Comparison of ENCODE assay signal across 10 cellular contexts in genomic region chr6:27138398-27138797, GRCh38.
A peak's percentile ranks its signal among the peaks of the same experiment; 100 is the strongest.
DNase-seq lines count a peak whose midpoint lies in the region; ATAC-seq and TF ChIP-seq lines count a peak whose summit lies in the region.
"Had no signal": no experiment of that assay in that cellular context is flagged by ENCODE, and none has a peak within 500 bp of the region (broad histone marks: within the 10 kb centered on the region; RNA-seq: fewer than 3 reads in every experiment).

No MANE protein-coding gene starts in this region.

- DNase-seq in MM.1S (no peak), colonic mucosa (no peak), neural progenitor cell (ENCODE audit: low spot score) (no peak), cerebellum (ENCODE audit: low spot score) (no peak), SW 1271 (lab: John Stamatoyannopoulos, UW) (no peak)
- DNase-seq: amniotic stem cell, NCI-H524 treated with DMSO at 0.1 percent for 48 hours had no signal

- TF ChIP-seq CTCF in MM.1S (IDR thresholded peaks at IDR 0.05; ENCODE audit: low read length) (no peak), colonic mucosa (IDR thresholded peaks at IDR 0.05) (no peak), neural progenitor cell (IDR thresholded peaks at IDR 0.05) (no peak)

- no peaks in the 10 kb centered on the region for H3K9me3 Mint-ChIP-seq in neural progenitor cell

- peak overlapping the region; percentile 99 for H3K27ac Mint-ChIP-seq in neural progenitor cell

- H3K4me1 ChIP-seq in ES-I3 (ENCODE audit: insufficient read depth, low read length) (peaks cover 21% of the 10 kb centered on the region), MM.1S (ENCODE audit: low read length) (peaks cover 13% of the 10 kb centered on the region; the same call in 1 of the 2 replicates), colonic mucosa (no peaks in the 10 kb centered on the region), neural progenitor cell (peaks cover 42% of the 10 kb centered on the region)

- no peak for ATAC-seq in HG02798 (IDR thresholded peaks at IDR 0.05; ENCODE audit: poor library complexity, unreplicated experiment)

- H3K4me3 ChIP-seq in MM.1S (ENCODE audit: low read length) = peak overlapping the region; percentile 69; the same call in 1 of the 2 replicates
- H3K4me3 ChIP-seq in colonic mucosa = peak overlapping the region; percentile 41
- no peak overlapping the region for H3K4me3 ChIP-seq in neural progenitor cell

- H4K20me1 ChIP-seq in MM.1S (ENCODE audit: insufficient read depth, low read length) = no peaks in the 10 kb centered on the region
- peaks cover 12% of the 10 kb centered on the region for H4K20me1 ChIP-seq in neural progenitor cell (ENCODE audit: low read depth)

- H3K27me3 ChIP-seq in MM.1S (replicated peaks; ENCODE audit: insufficient read depth, low read length) (no peaks in the 10 kb centered on the region), colonic mucosa (no peaks in the 10 kb centered on the region), neural progenitor cell (no peaks in the 10 kb centered on the region)
- H3K27me3 ChIP-seq: esophagus muscularis mucosa had no signal

- peaks cover 53% of the 10 kb centered on the region for H3K4me1 Mint-ChIP-seq in neural progenitor cell

- H3K27ac ChIP-seq in MM.1S (ENCODE audit: low read length) (peak overlapping the region; percentile 90; the same call in 1 of the 2 replicates), colonic mucosa (peak overlapping the region; percentile 91), neural progenitor cell (no peak overlapping the region)

- H3K9ac ChIP-seq in ES-I3 (ENCODE audit: low read depth, low read length) = 0 out of 2 replicates have a peak overlapping the region, but pooled peaks have one; percentile 61
- H3K9ac ChIP-seq in MM.1S (ENCODE audit: low read length) = peak overlapping the region; percentile 80; the same call in 1 of the 2 replicates
- H3K9ac ChIP-seq in colonic mucosa (ENCODE audit: low read depth in 2 of 2, low read length in 2 of 2) = peak overlapping the region in 1 of 2 donors; percentile 38
- H3K9ac ChIP-seq in neural progenitor cell = no peak overlapping the region

- peak overlapping the region; percentile 72; the same call in 1 of the 2 replicates for H3K4me2 ChIP-seq in MM.1S (ENCODE audit: low read depth, low read length)
- peak overlapping the region; percentile 81 for H3K4me2 ChIP-seq in neural progenitor cell

- H3K36me3 Mint-ChIP-seq in neural progenitor cell = peaks cover 2% of the 10 kb centered on the region

- H2AFZ ChIP-seq in MM.1S (ENCODE audit: low read length) (0 out of 2 replicates have a peak overlapping the region, but pooled peaks have one; percentile 16), neural progenitor cell (replicated peaks) (no peak overlapping the region)

- peak overlapping the region; percentile 98 for H3K4me3 Mint-ChIP-seq in neural progenitor cell

- peaks cover 4% of the 10 kb centered on the region for H3K27me3 Mint-ChIP-seq in neural progenitor cell (ENCODE audit: insufficient read depth, low read depth)

- intact Hi-C loops in colonic mucosa (cut with DNase I) = no loop called here

- no peaks in the 10 kb centered on the region for H3K9me3 ChIP-seq in ES-I3 (ENCODE audit: control insufficient read depth, insufficient read depth, low read length)
- no peaks in the 10 kb centered on the region for H3K9me3 ChIP-seq in MM.1S (replicated peaks; ENCODE audit: insufficient read depth, low read length)
- no peaks in the 10 kb centered on the region for H3K9me3 ChIP-seq in colonic mucosa
- no peaks in the 10 kb centered on the region for H3K9me3 ChIP-seq in neural progenitor cell (ENCODE audit: low read depth)
- H3K9me3 ChIP-seq: esophagus muscularis mucosa had no signal

- no peaks in the 10 kb centered on the region for H3K36me3 ChIP-seq in ES-I3 (ENCODE audit: insufficient read depth, low read length)
- H3K36me3 ChIP-seq in MM.1S (replicated peaks; ENCODE audit: insufficient read depth, low read length) = no peaks in the 10 kb centered on the region
- no peaks in the 10 kb centered on the region for H3K36me3 ChIP-seq in colonic mucosa
- H3K36me3 ChIP-seq in neural progenitor cell = no peaks in the 10 kb centered on the region

- H3F3A ChIP-seq in MM.1S (ENCODE audit: insufficient read depth, low read length) (peaks cover 46% of the 10 kb centered on the region), neural progenitor cell (ENCODE audit: low read depth) (peaks cover 62% of the 10 kb centered on the region)

- H3K9me2 ChIP-seq in MM.1S (replicated peaks; ENCODE audit: insufficient read depth, low read length) = no peaks in the 10 kb centered on the region

- no peaks in the 10 kb centered on the region for H3K79me2 ChIP-seq in MM.1S (ENCODE audit: low read length)
- H3K79me2 ChIP-seq in neural progenitor cell (ENCODE audit: low read depth) = peaks cover 19% of the 10 kb centered on the region
